In genomic region chr1:86708923-86709322, GRCh38 we compare ENCODE assay signal across 2 cellular contexts.
TF ChIP-seq lines count a peak whose summit lies in the region.

No MANE protein-coding gene starts in this region.

TF ChIP-seq in A549, 52 proteins besides CTCF, POLR2A, EP300 and RAD21 (continued from another document):
- TF ChIP-seq REST (IDR thresholded peaks at IDR 0.05) (no peak), PBX3 (IDR thresholded peaks at IDR 0.05) (no peak)

TF ChIP-seq in K562, 482 proteins besides CTCF, POLR2A, EP300 and RAD21 (continued from another document):
- TF ChIP-seq ZNF511 (CRISPR knock-in tag; IDR thresholded peaks at IDR 0.05) (no peak), FOXA1 (IDR thresholded peaks at IDR 0.05; ENCODE audit: borderline replicate concordance) (no peak), SMARCA4 (IDR thresholded peaks at IDR 0.05) (0 out of 2 replicates have a peak, but pooled peaks have one; percentile 21), RBM25 (IDR thresholded peaks at IDR 0.05; ENCODE audit: low read depth, low read length, severe bottlenecking) (no peak), VEZF1 (CRISPR knock-in tag; IDR thresholded peaks at IDR 0.05) (peak; percentile 14; the same call in 1 of the 2 replicates), C11orf30 (IDR thresholded peaks at IDR 0.05; ENCODE audit: low read depth) (peak; percentile 93), NFE2 (IDR thresholded peaks at IDR 0.05; ENCODE audit: low read depth) (peak; percentile 81), TRIM24 (IDR thresholded peaks at IDR 0.05) (no peak), PHB2 (IDR thresholded peaks at IDR 0.05; ENCODE audit: low read depth) (no peak), NCOA6 (IDR thresholded peaks at IDR 0.05) (no peak), ZNF79 (CRISPR knock-in tag; IDR thresholded peaks at IDR 0.05; ENCODE audit: low read depth) (no peak), STAG1 (CRISPR knock-in tag; IDR thresholded peaks at IDR 0.05; ENCODE audit: borderline replicate concordance) (no peak), HOXB6 (CRISPR knock-in tag; IDR thresholded peaks at IDR 0.05; ENCODE audit: borderline replicate concordance) (no peak), POLR2AphosphoS5 (IDR thresholded peaks at IDR 0.05; ENCODE audit: control insufficient read depth, insufficient read depth, low read depth, low read length) (no peak), IFI16 (CRISPR knock-in tag; IDR thresholded peaks at IDR 0.05) (no peak), MAFK (IDR thresholded peaks at IDR 0.05; ENCODE audit: low read length) (peak; percentile 80), KDM2B (CRISPR knock-in tag; IDR thresholded peaks at IDR 0.05) (no peak), RUNX1 (IDR thresholded peaks at IDR 0.05; ENCODE audit: low read depth) (no peak)
